8 cellular contexts compared by ENCODE assay signal in the genomic region with DNA sequence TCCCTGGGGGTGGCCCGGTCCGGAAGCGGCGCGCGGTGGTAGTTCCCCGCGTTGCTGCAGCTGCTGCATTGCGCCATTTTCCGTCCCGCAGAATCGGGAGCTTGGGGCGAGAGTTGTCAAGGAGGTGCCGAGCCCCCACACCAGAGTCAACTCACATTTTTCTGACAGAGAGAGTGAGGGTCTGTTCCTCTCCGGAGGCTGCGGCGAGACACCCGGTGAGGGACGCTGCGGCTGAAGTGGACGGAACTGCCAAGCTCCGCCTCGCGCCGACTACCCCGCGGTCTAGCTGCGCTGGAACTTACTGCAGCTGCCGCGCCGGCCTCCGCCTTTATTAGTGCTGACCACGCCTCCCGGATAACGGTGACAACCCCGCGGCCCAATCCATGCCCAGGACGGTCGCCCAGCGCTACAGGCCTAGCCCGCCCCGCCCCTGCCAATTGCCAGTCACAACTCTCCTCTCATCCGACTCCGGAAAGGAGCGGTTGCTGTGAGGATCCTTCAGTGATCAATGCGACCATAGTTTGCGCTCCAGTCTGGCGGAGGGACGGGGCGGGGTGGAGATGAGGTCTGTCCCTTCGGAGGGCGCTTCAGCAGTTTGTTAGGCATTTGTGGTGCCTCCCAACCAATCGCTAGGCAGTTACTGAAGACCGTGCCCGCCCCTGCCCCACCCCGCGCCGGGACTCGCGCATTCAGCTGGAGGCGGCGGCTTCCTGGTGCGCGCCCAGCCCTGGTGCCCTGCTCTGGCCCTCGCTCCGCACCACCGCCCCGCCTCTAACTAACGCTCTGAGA. TPM values are rescaled to one million over a fixed set of nuclear protein-coding genes. Genes with fewer than 3 reads are reported as not detected.
DNase-seq lines count a peak whose midpoint lies in the region; ATAC-seq and TF ChIP-seq lines count a peak whose summit lies in the region.

A gene with protein sequence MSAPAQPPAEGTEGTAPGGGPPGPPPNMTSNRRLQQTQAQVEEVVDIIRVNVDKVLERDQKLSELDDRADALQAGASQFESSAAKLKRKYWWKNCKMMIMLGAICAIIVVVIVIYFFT (minus strand): TSS at position 303 of the 789 bp plus-strand sequence. CDS start 146 bp downstream, at position 157.

- H3K36me3 ChIP-seq in BLaER1 treated with 17β-estradiol and CSF1 and Interleukin-3, amounts not matched to agents 10 nM and 100 nM = peaks cover 15 to 37% (median 33%) of the 10 kb centered on the region in 11 experiments
- H3K36me3 ChIP-seq in left lung = peaks cover 0 to 13% of the 10 kb centered on the region in 2 donors

- peak within 1 kb of the TSS; percentile 80 to 88 (median 83) for H3K4me3 ChIP-seq in BLaER1 treated with 17β-estradiol and CSF1 and Interleukin-3, amounts not matched to agents 10 nM and 100 nM
- H3K4me3 ChIP-seq in left lung = peak within 1 kb of the TSS; percentile 56 to 73

- H4K20me1 ChIP-seq in BLaER1 treated with 17β-estradiol and CSF1 and Interleukin-3, amounts not matched to agents 10 nM and 100 nM = peaks cover 0 to 21% (median 3%) of the 10 kb centered on the region in 11 experiments; a peak in 5 of 22 replicates

- H3K9ac ChIP-seq in BLaER1 treated with 17β-estradiol and CSF1 and Interleukin-3, amounts not matched to agents 10 nM and 100 nM = peak within 1 kb of the TSS; percentile 85 to 95 (median 89)

- DNase-seq in NCI-H748 (lab: John Stamatoyannopoulos, UW; ENCODE audit: unreplicated experiment) = peak; percentile 95
- peak; percentile 98 for DNase-seq in activated CD4-positive, alpha-beta T cell treated with anti-CD3 and anti-CD28 coated beads, Interleukin-2, amount 50 U/mL, for 1 hour
- DNase-seq in dedifferentiated amniotic fluid mesenchymal stem cell (ENCODE audit: extremely low spot score) = peak; percentile 94
- peak; percentile 98 to 99 for DNase-seq in left lung
- DNase-seq in stimulated activated CD4-positive, alpha-beta T cell treated with anti-CD3 and anti-CD28 coated beads, Interleukin-2, amount 100 ng/mL, for 48 hours = peak; percentile 97

- ATAC-seq in GM19351 (IDR thresholded peaks at IDR 0.05; ENCODE audit: unreplicated experiment) = peak; percentile 88
- ATAC-seq in HG03521 (IDR thresholded peaks at IDR 0.05; ENCODE audit: unreplicated experiment) = peak; percentile 83
- peak; percentile 98 for ATAC-seq in left lung

- peaks cover 50 to 56% (median 51%) of the 10 kb centered on the region in 10 experiments for H3K4me1 ChIP-seq in BLaER1 treated with 17β-estradiol and CSF1 and Interleukin-3, amounts not matched to agents 10 nM and 100 nM
- H3K4me1 ChIP-seq in left lung = peaks cover 8 to 51% of the 10 kb centered on the region in 2 donors

- no peaks in the 10 kb centered on the region for H3K27me3 ChIP-seq in BLaER1 treated with 17β-estradiol and CSF1 and Interleukin-3, amounts not matched to agents 10 nM and 100 nM
- H3K27me3 ChIP-seq in left lung = no peaks in the 10 kb centered on the region

- peaks cover 10 to 41% (median 31%) of the 10 kb centered on the region in 11 experiments; a peak in 21 of 22 replicates for H3K9me3 ChIP-seq in BLaER1 treated with 17β-estradiol and CSF1 and Interleukin-3, amounts not matched to agents 10 nM and 100 nM (replicated peaks in 1 of 11)
- no peaks in the 10 kb centered on the region for H3K9me3 ChIP-seq in left lung

- peak within 1 kb of the TSS; percentile 87 to 100 (median 96) for H3K4me2 ChIP-seq in BLaER1 treated with 17β-estradiol and CSF1 and Interleukin-3, amounts not matched to agents 10 nM and 100 nM

- TF ChIP-seq CTCF in left lung (IDR thresholded peaks at IDR 0.05) = no peak

- peak within 1 kb of the TSS; percentile 52 to 91 (median 87); a peak in 21 of 22 replicates for H3K27ac ChIP-seq in BLaER1 treated with 17β-estradiol and CSF1 and Interleukin-3, amounts not matched to agents 10 nM and 100 nM
- H3K27ac ChIP-seq in left lung = peak within 1 kb of the TSS; percentile 86 to 97

- intact Hi-C loops in left lung (cut with DNase I) = no loop called here

RNA-seq across cellular contexts. Expression of the gene that starts here (rescaled TPM):
- total RNA-seq in left lung = 1 to 10 TPM; 6.3 to 9.4 TPM

Comparison
In these comparisons a context has a peak if more than half of its experiments do, and no peak if none do; other contexts are left out.
1. Peak in every context shown above with its lines: DNase-seq, ATAC-seq, H3K4me3 ChIP-seq and H3K27ac ChIP-seq.